ENCODE assay signal across 8 cellular contexts in genomic region chr20:35953411-35954199, GRCh38. TPM values are rescaled to one million over a fixed set of nuclear protein-coding genes. Genes with fewer than 3 reads are reported as not detected.
DNase-seq lines count a peak whose midpoint lies in the region; ATAC-seq, FAIRE-seq and TF ChIP-seq lines count a peak whose summit lies in the region.

No MANE protein-coding gene starts in this region.

- peak overlapping the region; percentile 96 to 99 for H3K27ac ChIP-seq in kidney (ENCODE audit: low read depth in 2 of 2, low read length in 2 of 2)

- intact Hi-C loops in kidney (cut with DNase I), result no loop called here

- peak overlapping the region; percentile 97 to 99 for H3K9ac ChIP-seq in kidney (ENCODE audit: low read length in 2 of 2)

- peak; percentile 40 for ATAC-seq in GM21528 (IDR thresholded peaks at IDR 0.05; ENCODE audit: low FRiP score, unreplicated experiment)

- peaks cover 0 to 12% of the 10 kb centered on the region in 2 donors for H3K4me1 ChIP-seq in kidney (ENCODE audit: control insufficient read depth in 1 of 2, insufficient read depth in 1 of 2, low read depth in 1 of 2, low read length in 2 of 2)

- FAIRE-seq in bronchial epithelial cell (lab: Jason Lieb, UNC) (no peak), kidney (lab: Jason Lieb, UNC) (no peak)

- H3K36me3 ChIP-seq in bronchial epithelial cell (ENCODE audit: control insufficient read depth, insufficient read depth, low read length) (no peaks in the 10 kb centered on the region), kidney (ENCODE audit: control insufficient read depth in 1 of 2, insufficient read depth in 2 of 2, low read length in 2 of 2) (no peaks in the 10 kb centered on the region)

- H3K4me3 ChIP-seq in bronchial epithelial cell (ENCODE audit: low read depth, low read length) (peak overlapping the region; percentile 85), kidney (ENCODE audit: low read length in 2 of 2) (peak overlapping the region; percentile 94 to 95)

- DNase-seq in COR-L47 (lab: John Stamatoyannopoulos, UW) (peak; percentile 16), KG1 (lab: John Stamatoyannopoulos, UW) (peak; percentile 19), bronchial epithelial cell (ENCODE audit: low read depth) (peak; percentile 19), kidney (peak; percentile 90), NCI-H1694 treated with DMSO at 0.1 percent for 48 hours (lab: John Stamatoyannopoulos, UW) (no peak)
- DNase-seq in activated CD4-positive, CD25-positive, alpha-beta regulatory T cell (lab: John Stamatoyannopoulos, UW), result peak; percentile 38 to 59 (median 53)
- DNase-seq in stimulated activated CD4-positive, alpha-beta T cell treated with anti-CD3 and anti-CD28 coated beads, Interleukin-1b, Interleukin-23, amount 100 ng/mL, for 48 hours, result peak; percentile 69

- TF ChIP-seq CTCF in bronchial epithelial cell (IDR thresholded peaks at IDR 0.05; ENCODE audit: insufficient read depth, low read length, severe bottlenecking) (no peak), kidney (IDR thresholded peaks at IDR 0.05; ENCODE audit: borderline replicate concordance, extremely low read depth, insufficient read depth) (no peak)

- no peaks in the 10 kb centered on the region for H3K27me3 ChIP-seq in bronchial epithelial cell (ENCODE audit: control insufficient read depth, insufficient read depth, low read length)

- H3K9me3 ChIP-seq in kidney (ENCODE audit: control insufficient read depth in 1 of 2, low read length in 2 of 2), result no peaks in the 10 kb centered on the region

RNA-seq across cellular contexts. Expression of gene SCAND1, which starts 0.7 kb away (rescaled TPM):
- total RNA-seq in bronchial epithelial cell (31.9 and 34.3 TPM in 2 replicates), kidney (74.7 TPM)
- 184 TPM for polyA plus RNA-seq in kidney (ENCODE audit: insufficient read depth, low read depth, low replicate concordance)

RNA-seq across cellular contexts. Expression of gene CNBD2, which starts 14.8 kb away (rescaled TPM):
- total RNA-seq in bronchial epithelial cell (1.5 and 1.8 TPM in 2 replicates), kidney (7.4 TPM)
- polyA plus RNA-seq in kidney (ENCODE audit: insufficient read depth, low read depth, low replicate concordance), result 11.4 TPM
